ENCODE assay signal across 8 cellular contexts in genomic region chr3:41200669-41201021, GRCh38. TPM values are rescaled to one million over a fixed set of nuclear protein-coding genes. Genes with fewer than 3 reads are reported as not detected.
DNase-seq lines count a peak whose midpoint lies in the region; FAIRE-seq and TF ChIP-seq lines count a peak whose summit lies in the region.

No MANE protein-coding gene starts in this region.

- peak overlapping the region; percentile 61 for H2BK5ac ChIP-seq in trophoblast cell (ENCODE audit: low read depth, low read length, poor library complexity)

- DNase-seq in ELF-1 (ENCODE audit: low read depth, low spot score) (peak; percentile 35), LNCaP clone FGC (ENCODE audit: low read depth) (no peak), fibroblast of villous mesenchyme (ENCODE audit: low read depth) (peak; percentile 81), trophoblast cell (peak; percentile 14 to 51), GM12891 (ENCODE audit: insufficient read length, low spot score) (no peak), D721Med (ENCODE audit: insufficient read length, low spot score) (no peak), NCI-H146 treated with DMSO at 0.1 percent for 48 hours (lab: John Stamatoyannopoulos, UW; ENCODE audit: unreplicated experiment) (no peak)
- DNase-seq in activated CD4-positive, alpha-beta T cell treated with anti-CD3 and anti-CD28 coated beads, Interleukin-2, amount 10 ng/mL, durations not matched to agents 7 days and 5 days = peak; percentile 25

- H3K4me1 ChIP-seq in trophoblast cell (ENCODE audit: control insufficient read depth in 1 of 2, insufficient read depth in 2 of 2, low read length in 2 of 2) = peaks cover 6 to 8% of the 10 kb centered on the region in 2 experiments

- FAIRE-seq in GM12891 (lab: Jason Lieb, UNC) (no peak), D721Med (lab: Jason Lieb, UNC) (no peak)

- peaks cover 24% of the 10 kb centered on the region for H3K79me2 ChIP-seq in trophoblast cell (ENCODE audit: control insufficient read depth, insufficient read depth, low read length, poor library complexity)

- no peak overlapping the region for H2AFZ ChIP-seq in trophoblast cell (ENCODE audit: insufficient read depth, low read length, poor library complexity)

- no peak overlapping the region for H4K91ac ChIP-seq in trophoblast cell (ENCODE audit: low read depth, low read length)

- no peak for TF ChIP-seq CTCF in LNCaP clone FGC (IDR thresholded peaks at IDR 0.05; ENCODE audit: control insufficient read depth, extremely low read depth, insufficient read depth)
- no peak for TF ChIP-seq CTCF in fibroblast of villous mesenchyme (IDR thresholded peaks at IDR 0.05; ENCODE audit: insufficient read depth, low read depth, low read length)
- no peak for TF ChIP-seq CTCF in D721Med (IDR thresholded peaks at IDR 0.05; ENCODE audit: insufficient read depth, missing control alignments)

- H3K4me1 Mint-ChIP-seq in activated CD4-positive, alpha-beta T cell treated with anti-CD3 and anti-CD28 coated beads, Interleukin-2, amount 10 ng/mL, durations not matched to agents 7 days and 5 days = peaks cover 44% of the 10 kb centered on the region

- H3K14ac ChIP-seq in trophoblast cell (ENCODE audit: low read length) = no peak overlapping the region

- H3K79me1 ChIP-seq in trophoblast cell (ENCODE audit: low read length) = peaks cover 19% of the 10 kb centered on the region

- H3K9me3 ChIP-seq in trophoblast cell (ENCODE audit: insufficient read depth, low read depth, low read length) = no peaks in the 10 kb centered on the region

- CTCF ChIA-PET in activated CD4-positive, alpha-beta T cell treated with anti-CD3 and anti-CD28 coated beads, Interleukin-2, amount 10 ng/mL, durations not matched to agents 7 days and 5 days (lab: Charles Lee) = no interaction called here

- H3K36me3 Mint-ChIP-seq in activated CD4-positive, alpha-beta T cell treated with anti-CD3 and anti-CD28 coated beads, Interleukin-2, amount 10 ng/mL, durations not matched to agents 7 days and 5 days (ENCODE audit: low read depth) = peaks cover 2% of the 10 kb centered on the region

- peak overlapping the region; percentile 90 for H3K27ac Mint-ChIP-seq in activated CD4-positive, alpha-beta T cell treated with anti-CD3 and anti-CD28 coated beads, Interleukin-2, amount 10 ng/mL, durations not matched to agents 7 days and 5 days

- no peak for TF ChIP-seq POLR2A in GM12891 (IDR thresholded peaks at IDR 0.05; ENCODE audit: low read depth, low read length)

- H3K4me2 ChIP-seq in trophoblast cell (ENCODE audit: low read length) = peak overlapping the region; percentile 71

- H3K18ac ChIP-seq in trophoblast cell (ENCODE audit: low read length) = no peak overlapping the region

- H3K36me3 ChIP-seq in trophoblast cell (ENCODE audit: control insufficient read depth in 1 of 2, insufficient read depth in 2 of 2, low read length in 2 of 2) = peaks cover 3% of the 10 kb centered on the region in 2 experiments

- peak overlapping the region; percentile 88 for H3K27ac ChIP-seq in trophoblast cell (ENCODE audit: low read depth, low read length)

- H3K4me3 ChIP-seq in LNCaP clone FGC (ENCODE audit: low read depth, low read length) = peak overlapping the region; percentile 82
- H3K4me3 ChIP-seq in fibroblast of villous mesenchyme (ENCODE audit: low read depth, low read length) = peak overlapping the region; percentile 97
- H3K4me3 ChIP-seq in trophoblast cell (ENCODE audit: low read depth, low read length) = peak overlapping the region; percentile 97

- no peak overlapping the region for H3K23ac ChIP-seq in trophoblast cell (ENCODE audit: low read length)

- POLR2A ChIA-PET in activated CD4-positive, alpha-beta T cell treated with anti-CD3 and anti-CD28 coated beads, Interleukin-2, amount 10 ng/mL, durations not matched to agents 7 days and 5 days (lab: Charles Lee) = no interaction called here

- H3K27me3 ChIP-seq in trophoblast cell (ENCODE audit: insufficient read depth, low read length) = no peaks in the 10 kb centered on the region

- H2BK120ac ChIP-seq in trophoblast cell (ENCODE audit: insufficient read depth, low read length, poor library complexity) = peak overlapping the region; percentile 5

- H2BK12ac ChIP-seq in trophoblast cell (ENCODE audit: low read length) = no peak overlapping the region

- no peaks in the 10 kb centered on the region for H3K9me3 Mint-ChIP-seq in activated CD4-positive, alpha-beta T cell treated with anti-CD3 and anti-CD28 coated beads, Interleukin-2, amount 10 ng/mL, durations not matched to agents 7 days and 5 days

- H3K9ac ChIP-seq in trophoblast cell (ENCODE audit: low read length) = peak overlapping the region; percentile 62

- H3K4me3 Mint-ChIP-seq in activated CD4-positive, alpha-beta T cell treated with anti-CD3 and anti-CD28 coated beads, Interleukin-2, amount 10 ng/mL, durations not matched to agents 7 days and 5 days = peak overlapping the region; percentile 84

- no CpG with 5 or more reads among the region's 7 CpGs for WGBS in trophoblast cell (ENCODE audit: extremely low coverage, insufficient coverage, insufficient read length)

- peaks cover 17% of the 10 kb centered on the region for H3K27me3 Mint-ChIP-seq in activated CD4-positive, alpha-beta T cell treated with anti-CD3 and anti-CD28 coated beads, Interleukin-2, amount 10 ng/mL, durations not matched to agents 7 days and 5 days

- H2AK5ac ChIP-seq in trophoblast cell (ENCODE audit: low read length) = no peak overlapping the region

- no peak overlapping the region for H4K8ac ChIP-seq in trophoblast cell (ENCODE audit: low read depth, low read length)

- peak overlapping the region; percentile 99 for H3K4ac ChIP-seq in trophoblast cell (ENCODE audit: low read depth, low read length)

- H4K12ac ChIP-seq in trophoblast cell (ENCODE audit: low read depth, low read length) = no peak overlapping the region

TF ChIP-seq in GM12891, 5 proteins besides CTCF, POLR2A, EP300 and RAD21:
- no peak for TF ChIP-seq POLR2AphosphoS5 (IDR thresholded peaks at IDR 0.05; ENCODE audit: low read depth, low read length)
- no peak for TF ChIP-seq SPI1 (IDR thresholded peaks at IDR 0.05; ENCODE audit: low read depth, low read length)
- no peak for TF ChIP-seq POU2F2 (IDR thresholded peaks at IDR 0.05; ENCODE audit: low read depth, low read length)
- no peak for TF ChIP-seq TAF1 (IDR thresholded peaks at IDR 0.05; ENCODE audit: low read depth, low read length)
- no peak for TF ChIP-seq PAX5 (IDR thresholded peaks at IDR 0.05; ENCODE audit: insufficient read depth, low read length, severe bottlenecking)

RNA-seq across cellular contexts. Expression of gene CTNNB1, which starts 1.3 kb away (rescaled TPM):
- 100 to 1,000 TPM; 118 to 129 TPM for total RNA-seq in activated CD4-positive, alpha-beta T cell treated with anti-CD3 and anti-CD28 coated beads, Interleukin-2, amount 10 ng/mL, durations not matched to agents 7 days and 5 days
- 759 and 921 TPM in 2 replicates for total RNA-seq in fibroblast of villous mesenchyme
- 1,013 and 1,027 TPM in 2 replicates for polyA plus RNA-seq in trophoblast cell (2013)
- 84.5 TPM for polyA plus RNA-seq in GM12891 (2012; ENCODE audit: low read depth, missing spikeins)

Comparison
In these comparisons a context has a peak if more than half of its experiments do, and no peak if none do; other contexts are left out.
1. DNase-seq: peak in ELF-1 (single experiment), activated CD4-positive, alpha-beta T cell treated with anti-CD3 and anti-CD28 coated beads, Interleukin-2, amount 10 ng/mL, durations not matched to agents 7 days and 5 days (single experiment), fibroblast of villous mesenchyme (single experiment) and trophoblast cell (2 of 2); none in LNCaP clone FGC (single experiment), GM12891 (single experiment), D721Med (single experiment) and NCI-H146 treated with DMSO at 0.1 percent for 48 hours (single experiment).
2. Peak in every context shown above with its lines, with median percentiles within 50 percentile points of each other: H3K4me3 ChIP-seq.